Comparison of ENCODE assay signal across 25 cellular contexts in the genomic region with DNA sequence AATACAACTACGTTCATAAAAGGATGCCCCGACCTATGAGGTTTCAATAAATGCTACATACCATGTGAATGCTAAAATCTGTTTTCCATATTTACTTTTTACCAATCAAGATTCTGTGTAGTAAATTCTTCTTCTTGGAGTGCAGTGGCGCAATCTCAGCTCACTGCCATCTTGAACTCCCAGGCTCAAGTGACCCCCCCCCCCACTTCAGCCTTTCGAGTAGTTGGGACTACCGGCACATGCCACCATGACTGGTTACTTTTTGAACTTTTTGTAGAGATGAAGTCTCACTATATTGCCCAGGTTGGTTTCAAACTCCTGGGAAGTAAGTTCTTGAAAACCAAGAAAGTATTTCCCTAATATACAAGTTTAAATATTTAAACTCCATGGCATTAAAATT.
"Had no signal": no experiment of that assay in that cellular context is flagged by ENCODE, and none has a peak within 500 bp of the region (broad histone marks: within the 10 kb centered on the region; RNA-seq: fewer than 3 reads in every experiment).

No MANE protein-coding gene starts in this region.

- H3K4me1 Mint-ChIP-seq: memory B cell, nephron had no signal

- ATAC-seq: gastroesophageal sphincter, heart right ventricle, left cardiac atrium, sciatic nerve had no signal

- H3K27ac ChIP-seq: heart right ventricle, left ventricle myocardium inferior, prostate gland, right atrium auricular region, stomach, tibial artery had no signal

- H3K27me3 ChIP-seq: dorsolateral prefrontal cortex, gastroesophageal sphincter, heart right ventricle, right atrium auricular region, stomach, tibial artery had no signal

- H3K9me3 ChIP-seq: gastroesophageal sphincter, heart right ventricle, left ventricle myocardium inferior, prostate gland, right atrium auricular region, stomach, tibial artery had no signal

- H3K27me3 Mint-ChIP-seq: memory B cell, type B pancreatic cell had no signal

- H3K4me3 ChIP-seq: dorsolateral prefrontal cortex, gastroesophageal sphincter, heart right ventricle, left ventricle myocardium inferior, lung, prostate gland, right atrium auricular region, smooth muscle cell, stomach, tibial artery had no signal

- H3K4me3 Mint-ChIP-seq: memory B cell, nephron, type B pancreatic cell had no signal

- H3K9me3 Mint-ChIP-seq: memory B cell, nephron, type B pancreatic cell had no signal

- H3K4me1 ChIP-seq: heart right ventricle, left ventricle myocardium inferior, prostate gland, right atrium auricular region, stomach, tibial artery had no signal

- H3K27ac Mint-ChIP-seq: memory B cell, nephron, type B pancreatic cell had no signal

- H3K36me3 ChIP-seq: prostate gland had no signal

- DNase-seq: cerebellar nuclear complex; dorsolateral prefrontal cortex; effector CD4-positive, alpha-beta T cell; foreskin fibroblast; heart right ventricle; hippocampal formation; left cardiac atrium; left ventricle myocardium inferior; nucleus accumbens; stimulated activated CD4-positive, alpha-beta T cell treated with anti-CD3 and anti-CD28 coated beads, Interleukin-12 subunit alpha, Interleukin-12 subunit beta, amount 100 ng/mL, for 4 hours; stimulated activated CD4-positive, alpha-beta T cell treated with anti-CD3 and anti-CD28 coated beads, Interleukin-1b, Interleukin-23, amount 100 ng/mL, for 48 hours; stimulated activated CD4-positive, alpha-beta T cell treated with anti-CD3 and anti-CD28 coated beads, Interleukin-4, amount 100 ng/mL, for 1 hour; stimulated activated CD8-positive, alpha-beta memory T cell treated with anti-CD3 and anti-CD28 coated beads, Interleukin-4, amount 100 ng/mL, for 48 hours; stimulated activated naive CD4-positive, alpha-beta T cell; stomach; tibial artery had no signal
